Comparison of ENCODE assay signal across 8 cellular contexts in the genomic region with DNA sequence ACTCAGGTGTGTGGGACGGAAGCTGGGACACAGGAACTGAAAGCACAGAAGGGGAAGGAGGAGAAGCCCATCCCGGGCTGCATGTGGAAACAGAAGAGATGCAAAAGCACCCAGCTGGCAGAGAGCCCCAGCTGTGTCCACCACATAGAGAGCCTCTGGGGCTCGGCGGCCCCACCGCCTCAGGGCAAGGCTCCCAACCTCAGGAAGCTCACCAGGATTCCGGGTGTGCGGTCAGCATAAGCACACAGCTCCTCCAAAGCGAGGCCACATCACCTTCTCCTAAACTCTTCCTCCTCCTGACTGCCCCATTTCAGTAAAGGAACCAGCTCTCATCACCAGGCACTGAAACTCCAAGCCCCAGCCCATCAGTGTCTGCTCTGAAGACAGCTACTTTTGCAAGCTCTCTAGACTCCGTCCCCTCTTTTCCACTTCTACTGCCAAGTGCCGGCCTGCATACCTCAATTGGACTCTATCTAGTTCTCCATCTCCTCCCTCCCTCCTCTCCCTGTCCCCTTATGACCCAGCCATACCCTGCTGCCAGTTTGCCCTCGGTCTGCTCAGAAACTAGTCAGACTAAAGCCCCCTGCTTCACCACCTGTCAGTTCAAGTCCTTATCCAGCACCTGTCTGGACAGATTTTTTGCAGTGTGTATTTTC. TPM values are rescaled to one million over a fixed set of nuclear protein-coding genes. Genes with fewer than 3 reads are reported as not detected.
A peak's percentile ranks its signal among the peaks of the same experiment; 100 is the strongest.
DNase-seq lines count a peak whose midpoint lies in the region; TF ChIP-seq lines count a peak whose summit lies in the region.

No MANE protein-coding gene starts in this region.

- peak overlapping the region; percentile 21 for H3K4me2 ChIP-seq in osteoblast (ENCODE audit: insufficient read depth, low read length)

- no peaks in the 10 kb centered on the region for H3K27me3 ChIP-seq in GM06990 (replicated peaks; ENCODE audit: control insufficient read depth, insufficient read depth, low read length)
- H3K27me3 ChIP-seq in HUES64 (ENCODE audit: insufficient read depth, low read length) = no peaks in the 10 kb centered on the region
- H3K27me3 ChIP-seq in osteoblast (ENCODE audit: insufficient read depth, low read length) = no peaks in the 10 kb centered on the region

- DNase-seq in GM06990 (ENCODE audit: extremely low read depth, insufficient read length) (peak; percentile 60), chondrocyte (ENCODE audit: low spot score) (no peak), osteoblast (ENCODE audit: insufficient read length, low spot score, missing footprints) (peak; percentile 65), foreskin melanocyte (no peak), NCI-H146 (lab: John Stamatoyannopoulos, UW) (no peak), 8988T (no peak)
- DNase-seq in activated CD4-positive, alpha-beta T cell treated with anti-CD3 and anti-CD28 coated beads, Interleukin-2, amount 50 U/mL, for 1 hour = no peak

- H3K9me3 ChIP-seq in HUES64 (ENCODE audit: insufficient read depth, low read depth, low read length) (no peaks in the 10 kb centered on the region), osteoblast (ENCODE audit: low read depth, low read length) (no peaks in the 10 kb centered on the region)

- H3K9ac ChIP-seq in HUES64 (ENCODE audit: low read depth, low read length) = no peak overlapping the region

- H3K4me3 ChIP-seq in GM06990 (replicated peaks; ENCODE audit: low read depth, low read length) (peak overlapping the region; percentile 39), HUES64 (ENCODE audit: low read length) (no peak overlapping the region), osteoblast (ENCODE audit: insufficient read depth, low read length) (no peak overlapping the region)

- H3K27ac ChIP-seq in HUES64 (ENCODE audit: low read depth, low read length) (peak overlapping the region; percentile 59), osteoblast (ENCODE audit: low read depth, low read length) (peak overlapping the region; percentile 40)

- H3K36me3 Mint-ChIP-seq in chondrocyte (ENCODE audit: low read depth) = no peaks in the 10 kb centered on the region

- peaks cover 62% of the 10 kb centered on the region for H4K20me1 ChIP-seq in osteoblast (ENCODE audit: insufficient read depth, low read length)

- no peaks in the 10 kb centered on the region for H3K9me3 Mint-ChIP-seq in chondrocyte (ENCODE audit: low read depth)

- H3K27me3 Mint-ChIP-seq in chondrocyte (ENCODE audit: low read depth) = no peaks in the 10 kb centered on the region

- H3K4me1 ChIP-seq in HUES64 (ENCODE audit: insufficient read depth, low read length) (peaks cover 62% of the 10 kb centered on the region), osteoblast (ENCODE audit: insufficient read depth, low read length) (peaks cover 62% of the 10 kb centered on the region)

- no peak overlapping the region for H2AFZ ChIP-seq in osteoblast (ENCODE audit: low read length)

- H3K36me3 ChIP-seq in GM06990 (ENCODE audit: control insufficient read depth, insufficient read depth, low read length) (peaks cover 1% of the 10 kb centered on the region), HUES64 (ENCODE audit: insufficient read depth, low read length) (peaks cover 9% of the 10 kb centered on the region), osteoblast (ENCODE audit: insufficient read depth, low read length) (peaks cover 5% of the 10 kb centered on the region)

- peaks cover 75% of the 10 kb centered on the region for H3K79me2 ChIP-seq in osteoblast (ENCODE audit: insufficient read depth, low read length)

- TF ChIP-seq CTCF in GM06990 (IDR thresholded peaks at IDR 0.05; ENCODE audit: insufficient read depth, low read length, poor library complexity, severe bottlenecking) = no peak
- no peak for TF ChIP-seq CTCF in chondrocyte (IDR thresholded peaks at IDR 0.05)
- no peak for TF ChIP-seq CTCF in osteoblast (IDR thresholded peaks at IDR 0.05; ENCODE audit: extremely low read depth, low read depth, low read length)

- peak overlapping the region; percentile 95 for H3K27ac Mint-ChIP-seq in chondrocyte (ENCODE audit: unreplicated experiment)

- H3K4me1 Mint-ChIP-seq in chondrocyte (ENCODE audit: low read depth) = peaks cover 87% of the 10 kb centered on the region

- WGBS in HUES64 = 53% methylated on average over 11 of the region's 11 CpGs

- peak overlapping the region; percentile 6 for H3K4me3 Mint-ChIP-seq in chondrocyte (ENCODE audit: unreplicated experiment)

RNA-seq across cellular contexts. Expression of a gene that starts 6.0 kb away (rescaled TPM):
- polyA plus RNA-seq in HUES64 (2013, experiment 1 of 2) = 22.3 TPM
- 24.3 TPM for polyA plus RNA-seq in HUES64 (2013, experiment 2 of 2)
- 71.9 to 76.4 TPM (median 72.1 TPM) in 3 replicates for total RNA-seq in chondrocyte
- 22.4 and 22.7 TPM in 2 replicates for total RNA-seq in osteoblast

RNA-seq across cellular contexts. Expression of a gene that starts 21.5 kb away (rescaled TPM):
- polyA plus RNA-seq in HUES64 (2013, experiment 1 of 2) = 3.0 TPM
- polyA plus RNA-seq in HUES64 (2013, experiment 2 of 2) = 3.0 TPM
- total RNA-seq in chondrocyte (9.2 to 12.9 TPM (median 11.5 TPM) in 3 replicates), osteoblast (10.3 and 11.9 TPM in 2 replicates)

Comparison
In these comparisons a context has a peak if more than half of its experiments do, and no peak if none do; other contexts are left out.
1. DNase-seq: peak in GM06990 (single experiment) and osteoblast (single experiment); none in chondrocyte (single experiment), foreskin melanocyte (single experiment), activated CD4-positive, alpha-beta T cell treated with anti-CD3 and anti-CD28 coated beads, Interleukin-2, amount 50 U/mL, for 1 hour (single experiment), NCI-H146 (single experiment) and 8988T (single experiment).